Comparison of ENCODE assay signal across 1 cellular context in genomic region chr2:74454654-74455511, GRCh38.
A peak's percentile ranks its signal among the peaks of the same experiment; 100 is the strongest.
TF ChIP-seq lines count a peak whose summit lies in the region.

Gene INO80B (plus strand): TSS chr2:74455087. CDS start chr2:74455117, 30 bp downstream.

TF ChIP-seq in HepG2, 621 proteins besides CTCF, POLR2A, EP300 and RAD21 (continued from another document and continues in another):
- no peak for TF ChIP-seq SKIL (CRISPR knock-in tag; IDR thresholded peaks at IDR 0.05; ENCODE audit: borderline replicate concordance)
- TF ChIP-seq HINFP (CRISPR knock-in tag; IDR thresholded peaks at IDR 0.05; ENCODE audit: low read depth): peak; percentile 85
- TF ChIP-seq SSRP1 (CRISPR knock-in tag; IDR thresholded peaks at IDR 0.05): peak; percentile 94; the same call in 1 of the 2 replicates
- TF ChIP-seq ZNF180 (CRISPR knock-in tag; IDR thresholded peaks at IDR 0.05; ENCODE audit: borderline replicate concordance, low read depth): no peak
- peak; percentile 95 for TF ChIP-seq ZSCAN31 (CRISPR knock-in tag; IDR thresholded peaks at IDR 0.05; ENCODE audit: low read depth)
- TF ChIP-seq, protein P1, sequence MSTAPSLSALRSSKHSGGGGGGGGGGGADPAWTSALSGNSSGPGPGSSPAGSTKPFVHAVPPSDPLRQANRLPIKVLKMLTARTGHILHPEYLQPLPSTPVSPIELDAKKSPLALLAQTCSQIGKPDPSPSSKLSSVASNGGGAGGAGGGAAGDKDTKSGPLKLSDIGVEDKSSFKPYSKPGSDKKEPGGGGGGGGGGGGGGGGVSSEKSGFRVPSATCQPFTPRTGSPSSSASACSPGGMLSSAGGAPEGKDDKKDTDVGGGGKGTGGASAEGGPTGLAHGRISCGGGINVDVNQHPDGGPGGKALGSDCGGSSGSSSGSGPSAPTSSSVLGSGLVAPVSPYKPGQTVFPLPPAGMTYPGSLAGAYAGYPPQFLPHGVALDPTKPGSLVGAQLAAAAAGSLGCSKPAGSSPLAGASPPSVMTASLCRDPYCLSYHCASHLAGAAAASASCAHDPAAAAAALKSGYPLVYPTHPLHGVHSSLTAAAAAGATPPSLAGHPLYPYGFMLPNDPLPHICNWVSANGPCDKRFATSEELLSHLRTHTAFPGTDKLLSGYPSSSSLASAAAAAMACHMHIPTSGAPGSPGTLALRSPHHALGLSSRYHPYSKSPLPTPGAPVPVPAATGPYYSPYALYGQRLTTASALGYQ (CRISPR knock-in tag; IDR thresholded peaks at IDR 0.05): peak; percentile 49; the same call in 1 of the 2 replicates
- TF ChIP-seq, protein P2, sequence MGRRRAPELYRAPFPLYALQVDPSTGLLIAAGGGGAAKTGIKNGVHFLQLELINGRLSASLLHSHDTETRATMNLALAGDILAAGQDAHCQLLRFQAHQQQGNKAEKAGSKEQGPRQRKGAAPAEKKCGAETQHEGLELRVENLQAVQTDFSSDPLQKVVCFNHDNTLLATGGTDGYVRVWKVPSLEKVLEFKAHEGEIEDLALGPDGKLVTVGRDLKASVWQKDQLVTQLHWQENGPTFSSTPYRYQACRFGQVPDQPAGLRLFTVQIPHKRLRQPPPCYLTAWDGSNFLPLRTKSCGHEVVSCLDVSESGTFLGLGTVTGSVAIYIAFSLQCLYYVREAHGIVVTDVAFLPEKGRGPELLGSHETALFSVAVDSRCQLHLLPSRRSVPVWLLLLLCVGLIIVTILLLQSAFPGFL (CRISPR knock-in tag; IDR thresholded peaks at IDR 0.05): no peak
- TF ChIP-seq NBN (conservative IDR thresholded peaks at IDR 0.05): no peak
- TF ChIP-seq ZBTB14 (CRISPR knock-in tag; IDR thresholded peaks at IDR 0.05): no peak
- TF ChIP-seq ZNF282 (IDR thresholded peaks at IDR 0.05; ENCODE audit: partially characterized antibody): no peak
- TF ChIP-seq ZNF776 (CRISPR knock-in tag; IDR thresholded peaks at IDR 0.05): no peak
- TF ChIP-seq SCMH1 (CRISPR knock-in tag; IDR thresholded peaks at IDR 0.05; ENCODE audit: borderline replicate concordance): no peak
- peak; percentile 79; the same call in 1 of the 2 replicates for TF ChIP-seq MXD4 (CRISPR knock-in tag; IDR thresholded peaks at IDR 0.05)
- TF ChIP-seq ZNF672 (CRISPR knock-in tag; IDR thresholded peaks at IDR 0.05): no peak
- TF ChIP-seq RFXANK (CRISPR knock-in tag; IDR thresholded peaks at IDR 0.05): peak; percentile 95
- no peak for TF ChIP-seq FOXA1 (IDR thresholded peaks at IDR 0.05)
- peak; percentile 57; the same call in 1 of the 2 replicates for TF ChIP-seq FOXA1 (CRISPR knock-in tag; IDR thresholded peaks at IDR 0.05)
- peak; percentile 85 for TF ChIP-seq TBX2 (CRISPR knock-in tag; IDR thresholded peaks at IDR 0.05; ENCODE audit: borderline replicate concordance)
- TF ChIP-seq ZNF850 (CRISPR knock-in tag; conservative IDR thresholded peaks at IDR 0.05): no peak
- TF ChIP-seq MZF1 (CRISPR knock-in tag; IDR thresholded peaks at IDR 0.05; ENCODE audit: borderline replicate concordance): no peak
- TF ChIP-seq, protein P3, sequence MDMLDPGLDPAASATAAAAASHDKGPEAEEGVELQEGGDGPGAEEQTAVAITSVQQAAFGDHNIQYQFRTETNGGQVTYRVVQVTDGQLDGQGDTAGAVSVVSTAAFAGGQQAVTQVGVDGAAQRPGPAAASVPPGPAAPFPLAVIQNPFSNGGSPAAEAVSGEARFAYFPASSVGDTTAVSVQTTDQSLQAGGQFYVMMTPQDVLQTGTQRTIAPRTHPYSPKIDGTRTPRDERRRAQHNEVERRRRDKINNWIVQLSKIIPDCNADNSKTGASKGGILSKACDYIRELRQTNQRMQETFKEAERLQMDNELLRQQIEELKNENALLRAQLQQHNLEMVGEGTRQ (IDR thresholded peaks at IDR 0.05; ENCODE audit: low read depth, low read length): no peak
- TF ChIP-seq, protein P3 (CRISPR knock-in tag; IDR thresholded peaks at IDR 0.05; ENCODE audit: borderline replicate concordance): no peak
- TF ChIP-seq ZFP82 (CRISPR knock-in tag; IDR thresholded peaks at IDR 0.05; ENCODE audit: borderline replicate concordance): no peak
- TF ChIP-seq ZNF260 (CRISPR knock-in tag; IDR thresholded peaks at IDR 0.05; ENCODE audit: borderline replicate concordance, low read depth): no peak
- TF ChIP-seq TARDBP (CRISPR knock-in tag; IDR thresholded peaks at IDR 0.05): peak; percentile 99
- TF ChIP-seq ZFY (CRISPR knock-in tag; IDR thresholded peaks at IDR 0.05): peak; percentile 71
- peak; percentile 89; the same call in 1 of the 2 replicates for TF ChIP-seq YEATS4 (CRISPR knock-in tag; IDR thresholded peaks at IDR 0.05; ENCODE audit: borderline replicate concordance)
- peak; percentile 53; the same call in 1 of the 2 replicates for TF ChIP-seq BHLHE40 (IDR thresholded peaks at IDR 0.05; ENCODE audit: low read length)
- peak; percentile 97 for TF ChIP-seq ZNF614 (CRISPR knock-in tag; IDR thresholded peaks at IDR 0.05; ENCODE audit: borderline replicate concordance)
- no peak for TF ChIP-seq SNAI1 (CRISPR knock-in tag; IDR thresholded peaks at IDR 0.05; ENCODE audit: borderline replicate concordance)
- peak; percentile 98 for TF ChIP-seq ZNF670 (CRISPR knock-in tag; IDR thresholded peaks at IDR 0.05; ENCODE audit: borderline replicate concordance)
- TF ChIP-seq, protein P4, sequence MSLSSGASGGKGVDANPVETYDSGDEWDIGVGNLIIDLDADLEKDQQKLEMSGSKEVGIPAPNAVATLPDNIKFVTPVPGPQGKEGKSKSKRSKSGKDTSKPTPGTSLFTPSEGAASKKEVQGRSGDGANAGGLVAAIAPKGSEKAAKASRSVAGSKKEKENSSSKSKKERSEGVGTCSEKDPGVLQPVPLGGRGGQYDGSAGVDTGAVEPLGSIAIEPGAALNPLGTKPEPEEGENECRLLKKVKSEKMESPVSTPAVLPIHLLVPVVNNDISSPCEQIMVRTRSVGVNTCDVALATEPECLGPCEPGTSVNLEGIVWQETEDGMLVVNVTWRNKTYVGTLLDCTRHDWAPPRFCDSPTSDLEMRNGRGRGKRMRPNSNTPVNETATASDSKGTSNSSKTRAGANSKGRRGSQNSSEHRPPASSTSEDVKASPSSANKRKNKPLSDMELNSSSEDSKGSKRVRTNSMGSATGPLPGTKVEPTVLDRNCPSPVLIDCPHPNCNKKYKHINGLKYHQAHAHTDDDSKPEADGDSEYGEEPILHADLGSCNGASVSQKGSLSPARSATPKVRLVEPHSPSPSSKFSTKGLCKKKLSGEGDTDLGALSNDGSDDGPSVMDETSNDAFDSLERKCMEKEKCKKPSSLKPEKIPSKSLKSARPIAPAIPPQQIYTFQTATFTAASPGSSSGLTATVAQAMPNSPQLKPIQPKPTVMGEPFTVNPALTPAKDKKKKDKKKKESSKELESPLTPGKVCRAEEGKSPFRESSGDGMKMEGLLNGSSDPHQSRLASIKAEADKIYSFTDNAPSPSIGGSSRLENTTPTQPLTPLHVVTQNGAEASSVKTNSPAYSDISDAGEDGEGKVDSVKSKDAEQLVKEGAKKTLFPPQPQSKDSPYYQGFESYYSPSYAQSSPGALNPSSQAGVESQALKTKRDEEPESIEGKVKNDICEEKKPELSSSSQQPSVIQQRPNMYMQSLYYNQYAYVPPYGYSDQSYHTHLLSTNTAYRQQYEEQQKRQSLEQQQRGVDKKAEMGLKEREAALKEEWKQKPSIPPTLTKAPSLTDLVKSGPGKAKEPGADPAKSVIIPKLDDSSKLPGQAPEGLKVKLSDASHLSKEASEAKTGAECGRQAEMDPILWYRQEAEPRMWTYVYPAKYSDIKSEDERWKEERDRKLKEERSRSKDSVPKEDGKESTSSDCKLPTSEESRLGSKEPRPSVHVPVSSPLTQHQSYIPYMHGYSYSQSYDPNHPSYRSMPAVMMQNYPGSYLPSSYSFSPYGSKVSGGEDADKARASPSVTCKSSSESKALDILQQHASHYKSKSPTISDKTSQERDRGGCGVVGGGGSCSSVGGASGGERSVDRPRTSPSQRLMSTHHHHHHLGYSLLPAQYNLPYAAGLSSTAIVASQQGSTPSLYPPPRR (CRISPR knock-in tag; IDR thresholded peaks at IDR 0.05; ENCODE audit: borderline replicate concordance): peak; percentile 80; the same call in 1 of the 2 replicates
- TF ChIP-seq NFIC (IDR thresholded peaks at IDR 0.05; ENCODE audit: low read length): peak; percentile 60; the same call in 1 of the 2 replicates
- TF ChIP-seq ZNF354B (CRISPR knock-in tag; IDR thresholded peaks at IDR 0.05): peak; percentile 74; the same call in 1 of the 2 replicates
- TF ChIP-seq NR0B2 (CRISPR knock-in tag; IDR thresholded peaks at IDR 0.05): peak; percentile 96
- TF ChIP-seq CBFB (CRISPR knock-in tag; IDR thresholded peaks at IDR 0.05): peak; percentile 95
- TF ChIP-seq SNAPC2 (CRISPR knock-in tag; IDR thresholded peaks at IDR 0.05): peak; percentile 71
- TF ChIP-seq NFATC3 (CRISPR knock-in tag; IDR thresholded peaks at IDR 0.05): peak; percentile 94; the same call in 1 of the 2 replicates
- peak; percentile 4 to 19; a peak in 1 of 4 replicates for TF ChIP-seq NR2F1 (CRISPR knock-in tag; IDR thresholded peaks at IDR 0.05)
- TF ChIP-seq, protein P5, sequence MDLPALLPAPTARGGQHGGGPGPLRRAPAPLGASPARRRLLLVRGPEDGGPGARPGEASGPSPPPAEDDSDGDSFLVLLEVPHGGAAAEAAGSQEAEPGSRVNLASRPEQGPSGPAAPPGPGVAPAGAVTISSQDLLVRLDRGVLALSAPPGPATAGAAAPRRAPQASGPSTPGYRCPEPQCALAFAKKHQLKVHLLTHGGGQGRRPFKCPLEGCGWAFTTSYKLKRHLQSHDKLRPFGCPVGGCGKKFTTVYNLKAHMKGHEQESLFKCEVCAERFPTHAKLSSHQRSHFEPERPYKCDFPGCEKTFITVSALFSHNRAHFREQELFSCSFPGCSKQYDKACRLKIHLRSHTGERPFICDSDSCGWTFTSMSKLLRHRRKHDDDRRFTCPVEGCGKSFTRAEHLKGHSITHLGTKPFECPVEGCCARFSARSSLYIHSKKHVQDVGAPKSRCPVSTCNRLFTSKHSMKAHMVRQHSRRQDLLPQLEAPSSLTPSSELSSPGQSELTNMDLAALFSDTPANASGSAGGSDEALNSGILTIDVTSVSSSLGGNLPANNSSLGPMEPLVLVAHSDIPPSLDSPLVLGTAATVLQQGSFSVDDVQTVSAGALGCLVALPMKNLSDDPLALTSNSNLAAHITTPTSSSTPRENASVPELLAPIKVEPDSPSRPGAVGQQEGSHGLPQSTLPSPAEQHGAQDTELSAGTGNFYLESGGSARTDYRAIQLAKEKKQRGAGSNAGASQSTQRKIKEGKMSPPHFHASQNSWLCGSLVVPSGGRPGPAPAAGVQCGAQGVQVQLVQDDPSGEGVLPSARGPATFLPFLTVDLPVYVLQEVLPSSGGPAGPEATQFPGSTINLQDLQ (CRISPR knock-in tag; IDR thresholded peaks at IDR 0.05): no peak
- peak; percentile 98 for TF ChIP-seq ZKSCAN8 (CRISPR knock-in tag; IDR thresholded peaks at IDR 0.05; ENCODE audit: borderline replicate concordance)
- no peak for TF ChIP-seq ZNF468 (CRISPR knock-in tag; IDR thresholded peaks at IDR 0.05)
- TF ChIP-seq SATB2 (CRISPR knock-in tag; IDR thresholded peaks at IDR 0.05): no peak
- TF ChIP-seq MTA3 (CRISPR knock-in tag; IDR thresholded peaks at IDR 0.05): no peak
- TF ChIP-seq, protein P6, sequence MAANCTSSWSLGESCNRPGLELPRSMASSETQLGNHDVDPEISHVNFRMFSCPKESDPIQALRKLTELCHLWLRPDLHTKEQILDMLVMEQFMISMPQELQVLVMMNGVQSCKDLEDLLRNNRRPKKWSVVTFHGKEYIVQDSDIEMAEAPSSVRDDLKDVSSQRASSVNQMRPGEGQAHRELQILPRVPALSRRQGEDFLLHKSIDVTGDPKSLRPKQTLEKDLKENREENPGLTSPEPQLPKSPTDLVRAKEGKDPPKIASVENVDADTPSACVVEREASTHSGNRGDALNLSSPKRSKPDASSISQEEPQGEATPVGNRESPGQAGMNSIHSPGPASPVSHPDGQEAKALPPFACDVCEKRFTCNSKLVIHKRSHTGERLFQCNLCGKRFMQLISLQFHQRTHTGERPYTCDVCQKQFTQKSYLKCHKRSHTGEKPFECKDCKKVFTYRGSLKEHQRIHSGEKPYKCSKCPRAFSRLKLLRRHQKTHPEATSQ (CRISPR knock-in tag; IDR thresholded peaks at IDR 0.05; ENCODE audit: borderline replicate concordance): peak; percentile 28; the same call in 1 of the 2 replicates
